ENCODE assay signal across 1 cellular context in genomic region chr11:64220271-64220670, GRCh38.
TF ChIP-seq lines count a peak whose summit lies in the region.

No MANE protein-coding gene starts in this region.

TF ChIP-seq in K562, 482 proteins besides CTCF, POLR2A, EP300 and RAD21:
- no peak for TF ChIP-seq TAF15 (IDR thresholded peaks at IDR 0.05; ENCODE audit: low read depth, low read length)
- TF ChIP-seq ZNF277 (CRISPR knock-in tag; IDR thresholded peaks at IDR 0.05; ENCODE audit: borderline replicate concordance), result no peak
- peak; percentile 59 for TF ChIP-seq RBFOX2 (IDR thresholded peaks at IDR 0.05; ENCODE audit: low read depth, low read length)
- TF ChIP-seq POLR2G (IDR thresholded peaks at IDR 0.05; ENCODE audit: low read depth, low read length), result peak; percentile 57; the same call in 1 of the 2 replicates
